ENCODE assay signal across 16 cellular contexts in genomic region chr7:106609416-106609815, GRCh38. TPM values are rescaled to one million over a fixed set of nuclear protein-coding genes. Genes with fewer than 3 reads are reported as not detected.
A peak's percentile ranks its signal among the peaks of the same experiment; 100 is the strongest.
DNase-seq lines count a peak whose midpoint lies in the region; FAIRE-seq and TF ChIP-seq lines count a peak whose summit lies in the region.
"Had no signal": no experiment of that assay in that cellular context is flagged by ENCODE, and none has a peak within 500 bp of the region (broad histone marks: within the 10 kb centered on the region; RNA-seq: fewer than 3 reads in every experiment).

No MANE protein-coding gene starts in this region.

- TF ChIP-seq CTCF in AG09309 (IDR thresholded peaks at IDR 0.05; ENCODE audit: control insufficient read depth, insufficient read depth, low read depth, low read length, missing control alignments) (no peak), WERI-Rb-1 (IDR thresholded peaks at IDR 0.05; ENCODE audit: low read depth, low read length) (no peak)

- no peak for FAIRE-seq in H54 (lab: Jason Lieb, UNC)

- no peaks in the 10 kb centered on the region for H3K27me3 ChIP-seq in WERI-Rb-1 (ENCODE audit: insufficient read depth, low read depth, severe bottlenecking)
- H3K27me3 ChIP-seq: BLaER1 treated with 17β-estradiol and CSF1 and Interleukin-3, amounts not matched to agents 10 nM and 100 nM; neural progenitor cell had no signal

- H3K36me3 ChIP-seq in mesodermal cell (ENCODE audit: control insufficient read depth, insufficient read depth, low read length) (no peaks in the 10 kb centered on the region), WERI-Rb-1 (no peaks in the 10 kb centered on the region)
- H3K36me3 ChIP-seq: BLaER1 treated with 17β-estradiol and CSF1 and Interleukin-3, amounts not matched to agents 10 nM and 100 nM; neural progenitor cell had no signal

- H3K4me1 ChIP-seq in mesodermal cell (ENCODE audit: control insufficient read depth, insufficient read depth, low read length, poor library complexity, severe bottlenecking): peaks cover 15% of the 10 kb centered on the region
- H3K4me1 ChIP-seq: neural progenitor cell had no signal

- 96 to 100% methylated on average over 4 of the region's 5 CpGs for WGBS in mesodermal cell (ENCODE audit: insufficient coverage in 2 of 2), 2 experiments

- H3K27ac ChIP-seq in mesodermal cell (ENCODE audit: low read depth, low read length, severe bottlenecking) (peak overlapping the region; percentile 55), WERI-Rb-1 (no peak overlapping the region)
- H3K27ac ChIP-seq: BLaER1 treated with 17β-estradiol and CSF1 and Interleukin-3, amounts not matched to agents 10 nM and 100 nM; neural progenitor cell had no signal

- no peak for TF ChIP-seq POLR2A in H54 (IDR thresholded peaks at IDR 0.05; ENCODE audit: low read depth, low read length)

- H3K4me3 ChIP-seq in AG09309 (ENCODE audit: control insufficient read depth, low read depth, low read length) (no peak overlapping the region), mesodermal cell (ENCODE audit: extremely low read depth, insufficient read depth, low read length, poor library complexity, severe bottlenecking) (no peak overlapping the region), WERI-Rb-1 (ENCODE audit: low read depth, low read length) (no peak overlapping the region)
- H3K4me3 ChIP-seq: BLaER1 treated with 17β-estradiol and CSF1 and Interleukin-3, amounts not matched to agents 10 nM and 100 nM; neural progenitor cell had no signal

- peak; percentile 29 for DNase-seq in AG09309 (ENCODE audit: low read depth)
- DNase-seq in NCI-H226: peak; percentile 84
- peak; percentile 46 for DNase-seq in dedifferentiated amniotic fluid mesenchymal stem cell (ENCODE audit: extremely low spot score)
- DNase-seq in WERI-Rb-1: no peak
- DNase-seq in NCI-H1930 (lab: John Stamatoyannopoulos, UW): no peak
- DNase-seq in H54 (ENCODE audit: insufficient read length, low spot score): no peak
- DNase-seq in COLO668 (lab: John Stamatoyannopoulos, UW; ENCODE audit: unreplicated experiment): no peak
- DNase-seq: activated CD8-positive, alpha-beta memory T cell treated with anti-CD3 and anti-CD28 coated beads, Interleukin-2, amount 50 U/mL, for 48 hours; anterior cingulate cortex; kidney glomerular epithelial cell; NCI-H1092 treated with DMSO at 0.1 percent for 48 hours; NCI-H524; Right ventricle myocardium superior had no signal

- H3K9me3 ChIP-seq in mesodermal cell (ENCODE audit: control insufficient read depth, low read length) (peaks cover 11% of the 10 kb centered on the region), WERI-Rb-1 (ENCODE audit: severe bottlenecking) (no peaks in the 10 kb centered on the region)

RNA-seq across cellular contexts. Expression of gene CCDC71L, which starts 51.5 kb away (rescaled TPM):
- 18.9 TPM for polyA plus RNA-seq in mesodermal cell (2013, experiment 1 of 2)
- 16.3 TPM for polyA plus RNA-seq in mesodermal cell (2013, experiment 2 of 2)

Comparison
In these comparisons a context has a peak if more than half of its experiments do, and no peak if none do; other contexts are left out.
1. DNase-seq: peak in AG09309 (single experiment), NCI-H226 (single experiment) and dedifferentiated amniotic fluid mesenchymal stem cell (single experiment); none in WERI-Rb-1 (single experiment), NCI-H1930 (0 of 2), H54 (single experiment) and COLO668 (single experiment).